In the genomic region with DNA sequence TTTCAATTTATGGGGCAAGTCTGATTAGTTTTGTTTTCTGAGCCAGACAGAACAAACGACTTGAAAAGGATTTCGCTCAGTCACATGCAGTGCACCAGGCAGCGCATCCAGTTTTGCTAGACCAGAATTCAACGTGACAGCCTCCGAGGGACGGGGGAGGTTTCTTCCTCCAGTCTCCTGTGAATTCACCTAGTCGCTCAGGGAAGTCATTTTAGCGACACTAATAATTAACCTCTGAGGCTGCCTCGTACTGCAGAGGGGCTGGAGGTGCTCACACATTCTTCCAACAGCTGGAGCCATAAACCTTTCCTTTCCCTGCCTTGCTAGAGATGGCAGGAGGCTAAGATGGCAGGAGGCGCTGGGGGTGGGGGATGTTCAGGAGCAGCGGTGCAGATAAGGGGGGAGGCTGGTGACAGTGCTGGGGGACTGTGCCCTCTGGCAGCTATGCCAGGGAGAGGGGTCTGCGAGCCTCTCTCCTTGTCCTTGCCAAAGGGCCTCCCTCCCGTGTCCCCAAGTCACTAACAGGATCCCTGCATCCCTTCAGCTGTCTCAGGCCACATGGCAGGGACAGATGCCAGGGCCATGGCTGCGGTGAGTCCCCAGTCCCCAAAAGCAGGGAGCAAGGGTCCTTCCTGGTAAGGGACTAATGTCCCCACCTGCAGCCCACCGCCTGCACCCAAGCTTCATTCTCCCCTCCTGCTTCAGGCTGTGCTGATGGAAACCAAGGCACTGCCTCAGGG, we compare ENCODE assay signal across 14 cellular contexts. TPM values are rescaled to one million over a fixed set of nuclear protein-coding genes. Genes with fewer than 3 reads are reported as not detected.
A peak's percentile ranks its signal among the peaks of the same experiment; 100 is the strongest.
DNase-seq lines count a peak whose midpoint lies in the region; ATAC-seq and TF ChIP-seq lines count a peak whose summit lies in the region.
"Had no signal": no experiment of that assay in that cellular context is flagged by ENCODE, and none has a peak within 500 bp of the region (broad histone marks: within the 10 kb centered on the region; RNA-seq: fewer than 3 reads in every experiment).

No MANE protein-coding gene starts in this region.

- no peak for ATAC-seq in lower lobe of right lung
- ATAC-seq: activated T-helper 17 cell treated with anti-CD3 and anti-CD28 coated beads, Interleukin-2, amount 50 U/mL, for 72 hours had no signal

- peaks cover 46% of the 10 kb centered on the region for H3K4me1 ChIP-seq in lower lobe of right lung

- peak overlapping the region; percentile 97 for H3K27ac Mint-ChIP-seq in chondrocyte (ENCODE audit: unreplicated experiment)
- H3K27ac Mint-ChIP-seq: activated CD4-positive, alpha-beta memory T cell treated with anti-CD3 and anti-CD28 coated beads for 36 hours; activated T-helper 17 cell treated with anti-CD3 and anti-CD28 coated beads, Interleukin-2, amount 50 U/mL, for 72 hours had no signal

- H3K36me3 ChIP-seq in H7 (replicated peaks; ENCODE audit: control insufficient read depth, insufficient read depth, low read length) = no peaks in the 10 kb centered on the region
- peaks cover 32% of the 10 kb centered on the region for H3K36me3 ChIP-seq in lower lobe of right lung
- H3K36me3 ChIP-seq: neutrophil had no signal

- DNase-seq in H7 (peak; percentile 55), chondrocyte (ENCODE audit: low spot score) (no peak), lower lobe of right lung (no peak), MV-4-11 (lab: John Stamatoyannopoulos, UW) (no peak), NCI-H2081 treated with DMSO at 0.1 percent for 48 hours (lab: John Stamatoyannopoulos, UW) (no peak), GM19240 (ENCODE audit: insufficient read length, low spot score) (no peak)
- DNase-seq in stimulated activated CD4-positive, alpha-beta T cell treated with anti-CD3 and anti-CD28 coated beads, Interleukin-15, amount 100 ng/mL, for 24 hours = no peak
- DNase-seq: activated CD4-positive, alpha-beta memory T cell treated with anti-CD3 and anti-CD28 coated beads for 36 hours; NCI-H774; stimulated activated CD8-positive, alpha-beta memory T cell treated with anti-CD3 and anti-CD28 coated beads, Interleukin-4, amount 100 ng/mL, for 48 hours had no signal

- H3K9me3 Mint-ChIP-seq in chondrocyte (ENCODE audit: low read depth) = no peaks in the 10 kb centered on the region
- H3K9me3 Mint-ChIP-seq: activated CD4-positive, alpha-beta memory T cell treated with anti-CD3 and anti-CD28 coated beads for 36 hours; activated T-helper 17 cell treated with anti-CD3 and anti-CD28 coated beads, Interleukin-2, amount 50 U/mL, for 72 hours had no signal

- H3K27me3 ChIP-seq in H7 (ENCODE audit: control insufficient read depth, insufficient read depth, low read length) = no peaks in the 10 kb centered on the region
- H3K27me3 ChIP-seq in lower lobe of right lung (ENCODE audit: low read depth) = no peaks in the 10 kb centered on the region
- H3K27me3 ChIP-seq: neutrophil had no signal

- no peaks in the 10 kb centered on the region for H3K9me3 ChIP-seq in lower lobe of right lung
- H3K9me3 ChIP-seq: neutrophil had no signal

- TF ChIP-seq CTCF in chondrocyte (IDR thresholded peaks at IDR 0.05) (no peak), lower lobe of right lung (IDR thresholded peaks at IDR 0.05) (no peak)

- intact Hi-C loops in lower lobe of right lung (cut with DNase I) = no loop called here

- peaks cover 8% of the 10 kb centered on the region for H3K36me3 Mint-ChIP-seq in chondrocyte (ENCODE audit: low read depth)
- H3K36me3 Mint-ChIP-seq: activated CD4-positive, alpha-beta memory T cell treated with anti-CD3 and anti-CD28 coated beads for 36 hours had no signal

- H3K4me3 Mint-ChIP-seq in chondrocyte (ENCODE audit: unreplicated experiment) = no peak overlapping the region
- H3K4me3 Mint-ChIP-seq: activated CD4-positive, alpha-beta memory T cell treated with anti-CD3 and anti-CD28 coated beads for 36 hours; activated T-helper 17 cell treated with anti-CD3 and anti-CD28 coated beads, Interleukin-2, amount 50 U/mL, for 72 hours had no signal

- H3K4me3 ChIP-seq in H7 (ENCODE audit: insufficient read depth, low read depth, low read length) (no peak overlapping the region), lower lobe of right lung (no peak overlapping the region), skin epidermis (no peak overlapping the region)

- no peaks in the 10 kb centered on the region for H3K27me3 Mint-ChIP-seq in chondrocyte (ENCODE audit: low read depth)
- H3K27me3 Mint-ChIP-seq: activated CD4-positive, alpha-beta memory T cell treated with anti-CD3 and anti-CD28 coated beads for 36 hours; activated T-helper 17 cell treated with anti-CD3 and anti-CD28 coated beads, Interleukin-2, amount 50 U/mL, for 72 hours had no signal

- H3K4me1 Mint-ChIP-seq in chondrocyte (ENCODE audit: low read depth) = peaks cover 62% of the 10 kb centered on the region

- H3K27ac ChIP-seq in lower lobe of right lung = peak overlapping the region; percentile 79
- H3K27ac ChIP-seq in skin epidermis = peak overlapping the region in 11 of 21 experiments; percentile 9 to 87 (median 74)
- H3K27ac ChIP-seq: neutrophil had no signal

RNA-seq across cellular contexts. Expression of a gene that starts 24.1 kb away (rescaled TPM):
- total RNA-seq in H7 (2014; rRNA removed; shearing (Covaris generic)) = 38.2 and 59.3 TPM in 2 replicates
- total RNA-seq in chondrocyte (141 to 200 TPM (median 197 TPM) in 3 replicates), lower lobe of right lung (105 TPM)

RNA-seq across cellular contexts. Expression of a gene that starts 39.7 kb away (rescaled TPM):
- 16.5 and 16.8 TPM in 2 replicates for total RNA-seq in H7 (2014; rRNA removed; shearing (Covaris generic))
- total RNA-seq in chondrocyte (22.4 to 27.2 TPM (median 25.0 TPM) in 3 replicates), lower lobe of right lung (29.6 TPM)

RNA-seq across cellular contexts. Expression of a gene that starts 39.9 kb away (rescaled TPM):
- 50.0 and 54.4 TPM in 2 replicates for total RNA-seq in H7 (2014; rRNA removed; shearing (Covaris generic))
- total RNA-seq in chondrocyte (24.3 to 28.4 TPM (median 27.0 TPM) in 3 replicates), lower lobe of right lung (31.6 TPM)

RNA-seq across cellular contexts. Expression of a gene that starts 43.2 kb away (rescaled TPM):
- not detected in 2 replicates for total RNA-seq in H7 (2014; rRNA removed; shearing (Covaris generic))
- not detected in 3 replicates for total RNA-seq in chondrocyte
- 16.6 TPM for total RNA-seq in lower lobe of right lung
- total RNA-seq: RPMI7951 had no signal

RNA-seq across cellular contexts. Expression of a gene that starts 50.4 kb away (rescaled TPM):
- 327 and 489 TPM in 2 replicates for total RNA-seq in H7 (2014; rRNA removed; shearing (Covaris generic))
- total RNA-seq in chondrocyte (94.4 to 183 TPM (median 95.2 TPM) in 3 replicates), lower lobe of right lung (122 TPM)
